8 cellular contexts compared by ENCODE assay signal in the genomic region with DNA sequence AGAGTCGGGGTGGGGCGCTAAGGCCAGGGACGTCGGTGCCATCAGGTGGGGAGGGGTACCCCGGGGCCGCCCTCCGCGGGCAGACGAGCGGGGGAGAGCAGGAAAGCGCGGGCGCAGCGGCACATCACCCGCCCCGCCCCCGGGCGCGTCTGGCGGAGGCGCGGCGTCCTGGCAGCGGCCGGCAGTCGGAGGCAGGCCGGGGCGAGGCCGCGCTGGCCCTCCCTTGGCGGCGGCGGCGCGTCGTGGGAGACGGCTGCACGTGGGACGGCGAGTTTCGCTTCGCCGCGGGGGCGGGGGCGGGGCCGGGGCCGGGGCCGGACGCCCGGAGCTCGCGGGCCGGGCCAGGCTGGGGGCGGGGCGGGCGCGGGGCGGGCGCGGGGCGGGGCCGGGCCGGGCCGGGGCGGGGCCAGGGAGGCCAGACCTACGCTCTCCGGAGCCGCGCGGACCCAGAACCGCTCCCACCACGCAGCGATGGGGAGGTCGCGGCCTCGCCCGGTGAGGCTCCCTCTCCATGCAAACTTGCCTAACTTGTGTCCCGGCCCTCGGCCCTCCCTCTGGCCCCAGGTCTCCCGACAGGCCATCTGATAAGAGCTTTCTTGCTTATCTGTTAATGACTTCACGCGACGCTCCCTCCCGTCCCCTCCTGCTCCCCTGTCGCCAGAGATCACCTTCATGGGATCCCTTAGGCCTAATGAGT. TPM values are rescaled to one million over a fixed set of nuclear protein-coding genes. Genes with fewer than 3 reads are reported as not detected.
DNase-seq lines count a peak whose midpoint lies in the region; ATAC-seq and TF ChIP-seq lines count a peak whose summit lies in the region.

No MANE protein-coding gene starts in this region.

- H2AFZ ChIP-seq in GM23248 = peak overlapping the region; percentile 87

- TF ChIP-seq CTCF in lower lobe of right lung (IDR thresholded peaks at IDR 0.05) = no peak

- H3K4me1 Mint-ChIP-seq in activated CD4-positive, alpha-beta T cell treated with anti-CD3 and anti-CD28 coated beads, Interleukin-2, amount 10 ng/mL, durations not matched to agents 7 days and 5 days = peaks cover 76% of the 10 kb centered on the region

- H3K9ac ChIP-seq in GM23248 = peak overlapping the region; percentile 63
- peak overlapping the region; percentile 53 to 66 for H3K9ac ChIP-seq in duodenal mucosa (ENCODE audit: low read depth in 1 of 2, low read length in 2 of 2)

- H3K36me3 ChIP-seq in GM23248 (ENCODE audit: low read depth) (no peaks in the 10 kb centered on the region), duodenal mucosa (ENCODE audit: control insufficient read depth in 1 of 2, insufficient read depth in 2 of 2, low read length in 2 of 2) (peaks cover 0 to 3% of the 10 kb centered on the region in 2 donors), lower lobe of right lung (no peaks in the 10 kb centered on the region)

- H3K27ac Mint-ChIP-seq in activated CD4-positive, alpha-beta T cell treated with anti-CD3 and anti-CD28 coated beads, Interleukin-2, amount 10 ng/mL, durations not matched to agents 7 days and 5 days = peak overlapping the region; percentile 66

- H3K4me3 ChIP-seq in GM23248 (peak overlapping the region; percentile 76), duodenal mucosa (ENCODE audit: low read depth in 1 of 2, low read length in 2 of 2) (peak overlapping the region; percentile 67 to 85), lower lobe of right lung (peak overlapping the region; percentile 56)

- H3F3A ChIP-seq in GM23248 (ENCODE audit: insufficient read depth) = no peaks in the 10 kb centered on the region

- in situ Hi-C loops in GM23248 (cut with MboI) = no loop called here

- no peaks in the 10 kb centered on the region for H3K27me3 Mint-ChIP-seq in activated CD4-positive, alpha-beta T cell treated with anti-CD3 and anti-CD28 coated beads, Interleukin-2, amount 10 ng/mL, durations not matched to agents 7 days and 5 days

- peak overlapping the region; percentile 71 for H3K4me3 Mint-ChIP-seq in activated CD4-positive, alpha-beta T cell treated with anti-CD3 and anti-CD28 coated beads, Interleukin-2, amount 10 ng/mL, durations not matched to agents 7 days and 5 days

- H3K36me3 Mint-ChIP-seq in activated CD4-positive, alpha-beta T cell treated with anti-CD3 and anti-CD28 coated beads, Interleukin-2, amount 10 ng/mL, durations not matched to agents 7 days and 5 days (ENCODE audit: low read depth) = peaks cover 25% of the 10 kb centered on the region

- no peaks in the 10 kb centered on the region for H3K79me2 ChIP-seq in GM23248 (ENCODE audit: insufficient read depth)

- CTCF ChIA-PET in activated CD4-positive, alpha-beta T cell treated with anti-CD3 and anti-CD28 coated beads, Interleukin-2, amount 10 ng/mL, durations not matched to agents 7 days and 5 days (lab: Charles Lee) = interaction anchor here (1.0 to 1.6 kb wide), 2 partner anchors 12 to 50 kb away, joined by 3 to 11 read pairs; a partner anchor contains a TSS

- H3K9me2 ChIP-seq in GM23248 (ENCODE audit: insufficient read depth) = no peaks in the 10 kb centered on the region

- DNase-seq in D341Med (ENCODE audit: low spot score) (peak; percentile 90), GM23248 (peak; percentile 84), MV-4-11 (lab: John Stamatoyannopoulos, UW) (peak; percentile 14), lower lobe of right lung (peak; percentile 85)
- peak; percentile 53 for DNase-seq in activated CD4-positive, alpha-beta T cell treated with anti-CD3 and anti-CD28 coated beads, Interleukin-2, amount 10 ng/mL, durations not matched to agents 7 days and 5 days
- DNase-seq in stimulated activated CD8-positive, alpha-beta memory T cell treated with anti-CD3 and anti-CD28 coated beads, Interleukin-12 subunit alpha, Interleukin-12 subunit beta, amount 100 ng/mL, for 1 hour (ENCODE audit: low read depth) = peak; percentile 20

- H4K20me1 ChIP-seq in GM23248 (ENCODE audit: insufficient read depth) = no peaks in the 10 kb centered on the region

- peaks cover 5% of the 10 kb centered on the region for H3K4me1 ChIP-seq in GM23248 (ENCODE audit: insufficient read depth)
- H3K4me1 ChIP-seq in duodenal mucosa (ENCODE audit: control insufficient read depth in 1 of 2, insufficient read depth in 2 of 2, low read length in 2 of 2) = peaks cover 32 to 35% of the 10 kb centered on the region in 2 donors
- H3K4me1 ChIP-seq in lower lobe of right lung = peaks cover 54% of the 10 kb centered on the region

- ATAC-seq in lower lobe of right lung = peak; percentile 78 to 85
- ATAC-seq in GM21717 (IDR thresholded peaks at IDR 0.05; ENCODE audit: unreplicated experiment) = no peak

- POLR2A ChIA-PET in activated CD4-positive, alpha-beta T cell treated with anti-CD3 and anti-CD28 coated beads, Interleukin-2, amount 10 ng/mL, durations not matched to agents 7 days and 5 days (lab: Charles Lee) = no interaction called here

- WGBS in GM23248 (ENCODE audit: low coverage in 1 of 2, low lambda C conversion rate in 2 of 2, missing lambda C conversion rate in 2 of 2), 2 experiments = 0 to 3% methylated on average over 3 to 30 of the region's 86 CpGs

- intact Hi-C loops in lower lobe of right lung (cut with DNase I) = no loop called here

- no peaks in the 10 kb centered on the region for H3K9me3 Mint-ChIP-seq in activated CD4-positive, alpha-beta T cell treated with anti-CD3 and anti-CD28 coated beads, Interleukin-2, amount 10 ng/mL, durations not matched to agents 7 days and 5 days

- no peaks in the 10 kb centered on the region for H3K27me3 ChIP-seq in GM23248 (replicated peaks; ENCODE audit: insufficient read depth)
- H3K27me3 ChIP-seq in duodenal mucosa (ENCODE audit: control insufficient read depth in 1 of 2, insufficient read depth in 2 of 2, low read length in 2 of 2) = no peaks in the 10 kb centered on the region
- H3K27me3 ChIP-seq in lower lobe of right lung (ENCODE audit: low read depth) = no peaks in the 10 kb centered on the region

- H3K4me2 ChIP-seq in GM23248 (ENCODE audit: unreplicated experiment) = peak overlapping the region; percentile 84

- H3K27ac ChIP-seq in GM23248 = no peak overlapping the region
- peak overlapping the region; percentile 72 for H3K27ac ChIP-seq in duodenal mucosa (ENCODE audit: low read depth, low read length)
- H3K27ac ChIP-seq in lower lobe of right lung = peak overlapping the region; percentile 71

- H3K9me3 ChIP-seq in GM23248 (ENCODE audit: low read depth) (no peaks in the 10 kb centered on the region), duodenal mucosa (ENCODE audit: control insufficient read depth in 1 of 2, low read length in 2 of 2) (no peaks in the 10 kb centered on the region), lower lobe of right lung (no peaks in the 10 kb centered on the region)

RNA-seq across cellular contexts. Expression of a gene that starts 12.5 kb away (rescaled TPM):
- 10.4 and 14.3 TPM in 2 replicates for total RNA-seq in GM23248 (2014; rRNA removed; shearing (Covaris generic))
- polyA plus RNA-seq in GM23248 (2016; fragmentation: Nextera tagmentation; extraction: Ambion mirVana) = 4.8 and 4.9 TPM in 2 replicates
- total RNA-seq in activated CD4-positive, alpha-beta T cell treated with anti-CD3 and anti-CD28 coated beads, Interleukin-2, amount 10 ng/mL, durations not matched to agents 7 days and 5 days = 10 to 100 TPM; 64.2 to 65.8 TPM
- 74.7 TPM for total RNA-seq in lower lobe of right lung

RNA-seq across cellular contexts. Expression of a gene that starts 53.5 kb away (rescaled TPM):
- total RNA-seq in GM23248 (2014; rRNA removed; shearing (Covaris generic)) = 18.8 and 22.5 TPM in 2 replicates
- 30.7 and 37.1 TPM in 2 replicates for polyA plus RNA-seq in GM23248 (2016; fragmentation: Nextera tagmentation; extraction: Ambion mirVana)
- 10 to 100 TPM; 69.2 to 77.6 TPM for total RNA-seq in activated CD4-positive, alpha-beta T cell treated with anti-CD3 and anti-CD28 coated beads, Interleukin-2, amount 10 ng/mL, durations not matched to agents 7 days and 5 days
- total RNA-seq in lower lobe of right lung = 22.3 TPM

Comparison
In these comparisons a context has a peak if more than half of its experiments do, and no peak if none do; other contexts are left out.
1. DNase-seq: peak in every context shown above with its lines; median percentile 90 in D341Med; 85 in lower lobe of right lung; 84 in GM23248; 53 in activated CD4-positive, alpha-beta T cell treated with anti-CD3 and anti-CD28 coated beads, Interleukin-2, amount 10 ng/mL, durations not matched to agents 7 days and 5 days; 20 in stimulated activated CD8-positive, alpha-beta memory T cell treated with anti-CD3 and anti-CD28 coated beads, Interleukin-12 subunit alpha, Interleukin-12 subunit beta, amount 100 ng/mL, for 1 hour; 14 in MV-4-11.